In the genomic region with DNA sequence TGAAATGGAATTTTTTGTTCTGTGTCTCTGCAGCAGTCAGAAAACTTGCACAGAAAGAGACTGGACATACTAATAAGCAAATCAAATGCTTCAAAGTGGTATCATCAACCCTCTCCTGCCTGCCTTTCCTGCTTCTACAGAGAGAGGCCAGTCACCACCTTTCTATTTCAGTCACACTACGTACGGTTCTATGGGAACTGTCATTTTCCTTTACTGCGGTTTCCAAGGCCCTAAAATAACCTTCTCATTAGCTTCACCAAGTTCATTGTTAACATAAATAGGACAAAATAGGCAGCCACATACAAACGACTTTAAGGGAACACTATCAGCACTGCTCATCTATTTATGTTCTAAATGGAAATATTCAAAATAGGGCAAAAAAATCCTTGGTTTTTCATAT, we compare ENCODE assay signal across 9 cellular contexts.
DNase-seq lines count a peak whose midpoint lies in the region; ATAC-seq and TF ChIP-seq lines count a peak whose summit lies in the region.
"Had no signal": no experiment of that assay in that cellular context is flagged by ENCODE, and none has a peak within 500 bp of the region (broad histone marks: within the 10 kb centered on the region; RNA-seq: fewer than 3 reads in every experiment).

No MANE protein-coding gene starts in this region.

- H3K27ac ChIP-seq in effector memory CD4-positive, alpha-beta T cell (ENCODE audit: insufficient read depth, low read length, poor library complexity, severe bottlenecking): no peak overlapping the region
- H3K27ac ChIP-seq: foreskin keratinocyte had no signal

- no peak overlapping the region for H3K4me3 ChIP-seq in effector memory CD4-positive, alpha-beta T cell (ENCODE audit: insufficient read depth, low read depth, low read length, poor library complexity, severe bottlenecking)

- H3K9me3 ChIP-seq in effector memory CD4-positive, alpha-beta T cell (ENCODE audit: control insufficient read depth, low read length): no peaks in the 10 kb centered on the region

- H3K27me3 ChIP-seq in effector memory CD4-positive, alpha-beta T cell (replicated peaks; ENCODE audit: control insufficient read depth, insufficient read depth, low read length, poor library complexity, severe bottlenecking): no peaks in the 10 kb centered on the region
- H3K27me3 ChIP-seq: foreskin keratinocyte had no signal

- H3K4me1 ChIP-seq in effector memory CD4-positive, alpha-beta T cell (ENCODE audit: control insufficient read depth, insufficient read depth, low read length, poor library complexity, severe bottlenecking): no peaks in the 10 kb centered on the region

- ATAC-seq in GM21737 (IDR thresholded peaks at IDR 0.05; ENCODE audit: unreplicated experiment) (peak; percentile 66), SK-N-SH treated with all-trans-retinoic acid at 6 μM for 48 hours (peak; percentile 45), GM18873 (IDR thresholded peaks at IDR 0.05; ENCODE audit: low FRiP score, unreplicated experiment) (no peak)

- no peaks in the 10 kb centered on the region for H3K36me3 ChIP-seq in effector memory CD4-positive, alpha-beta T cell (ENCODE audit: control insufficient read depth, insufficient read depth, low read length)

- DNase-seq in GDM1 (lab: John Stamatoyannopoulos, UW) (peak; percentile 9), midbrain (lab: John Stamatoyannopoulos, UW) (peak; percentile 17), NCI-H226 (no peak), DMS 273 treated with DMSO at 0.1 percent for 48 hours (lab: John Stamatoyannopoulos, UW) (no peak)
- no peak for DNase-seq in effector memory CD4-positive, alpha-beta T cell

TF ChIP-seq in SK-N-SH treated with all-trans-retinoic acid at 6 μM for 48 hours, 23 proteins besides CTCF, POLR2A, EP300 and RAD21:
- TF ChIP-seq TOX (CRISPR knock-in tag; IDR thresholded peaks at IDR 0.05; ENCODE audit: borderline replicate concordance): no peak
- TF ChIP-seq ZC3H10 (CRISPR knock-in tag; IDR thresholded peaks at IDR 0.05): no peak
- no peak for TF ChIP-seq PPARA (CRISPR knock-in tag; IDR thresholded peaks at IDR 0.05; ENCODE audit: borderline replicate concordance)
- TF ChIP-seq ZFP3 (CRISPR knock-in tag; IDR thresholded peaks at IDR 0.05): no peak
- TF ChIP-seq, protein P1, sequence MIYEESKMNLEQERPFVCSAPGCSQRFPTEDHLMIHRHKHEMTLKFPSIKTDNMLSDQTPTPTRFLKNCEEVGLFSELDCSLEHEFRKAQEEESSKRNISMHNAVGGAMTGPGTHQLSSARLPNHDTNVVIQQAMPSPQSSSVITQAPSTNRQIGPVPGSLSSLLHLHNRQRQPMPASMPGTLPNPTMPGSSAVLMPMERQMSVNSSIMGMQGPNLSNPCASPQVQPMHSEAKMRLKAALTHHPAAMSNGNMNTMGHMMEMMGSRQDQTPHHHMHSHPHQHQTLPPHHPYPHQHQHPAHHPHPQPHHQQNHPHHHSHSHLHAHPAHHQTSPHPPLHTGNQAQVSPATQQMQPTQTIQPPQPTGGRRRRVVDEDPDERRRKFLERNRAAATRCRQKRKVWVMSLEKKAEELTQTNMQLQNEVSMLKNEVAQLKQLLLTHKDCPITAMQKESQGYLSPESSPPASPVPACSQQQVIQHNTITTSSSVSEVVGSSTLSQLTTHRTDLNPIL (CRISPR knock-in tag; IDR thresholded peaks at IDR 0.05; ENCODE audit: low read depth): no peak
- TF ChIP-seq, protein P2, sequence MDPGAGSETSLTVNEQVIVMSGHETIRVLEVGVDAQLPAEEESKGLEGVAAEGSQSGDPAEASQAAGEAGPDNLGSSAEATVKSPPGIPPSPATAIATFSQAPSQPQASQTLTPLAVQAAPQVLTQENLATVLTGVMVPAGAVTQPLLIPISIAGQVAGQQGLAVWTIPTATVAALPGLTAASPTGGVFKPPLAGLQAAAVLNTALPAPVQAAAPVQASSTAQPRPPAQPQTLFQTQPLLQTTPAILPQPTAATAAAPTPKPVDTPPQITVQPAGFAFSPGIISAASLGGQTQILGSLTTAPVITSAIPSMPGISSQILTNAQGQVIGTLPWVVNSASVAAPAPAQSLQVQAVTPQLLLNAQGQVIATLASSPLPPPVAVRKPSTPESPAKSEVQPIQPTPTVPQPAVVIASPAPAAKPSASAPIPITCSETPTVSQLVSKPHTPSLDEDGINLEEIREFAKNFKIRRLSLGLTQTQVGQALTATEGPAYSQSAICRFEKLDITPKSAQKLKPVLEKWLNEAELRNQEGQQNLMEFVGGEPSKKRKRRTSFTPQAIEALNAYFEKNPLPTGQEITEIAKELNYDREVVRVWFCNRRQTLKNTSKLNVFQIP (CRISPR knock-in tag; IDR thresholded peaks at IDR 0.05; ENCODE audit: borderline replicate concordance, low read depth): no peak
- TF ChIP-seq CSDC2 (CRISPR knock-in tag; IDR thresholded peaks at IDR 0.05): no peak
- no peak for TF ChIP-seq GLIS3 (CRISPR knock-in tag; IDR thresholded peaks at IDR 0.05)
- TF ChIP-seq ISL1 (CRISPR knock-in tag; IDR thresholded peaks at IDR 0.05): no peak
- TF ChIP-seq ESRRG (CRISPR knock-in tag; IDR thresholded peaks at IDR 0.05): no peak
- TF ChIP-seq ZNF70 (CRISPR knock-in tag; IDR thresholded peaks at IDR 0.05): no peak
TF ChIP-seq in SK-N-SH treated with all-trans-retinoic acid at 6 μM for 48 hours: peak in this region for 0.

Comparison
In these comparisons a context has a peak if more than half of its experiments do, and no peak if none do; other contexts are left out.
1. DNase-seq: peak in GDM1 (single experiment) and midbrain (single experiment); none in NCI-H226 (single experiment), DMS 273 treated with DMSO at 0.1 percent for 48 hours (single experiment) and effector memory CD4-positive, alpha-beta T cell (0 of 3).